ENCODE assay signal across 8 cellular contexts in genomic region chr4:122827258-122827887, GRCh38. TPM values are rescaled to one million over a fixed set of nuclear protein-coding genes. Genes with fewer than 3 reads are reported as not detected.
A peak's percentile ranks its signal among the peaks of the same experiment; 100 is the strongest.
DNase-seq lines count a peak whose midpoint lies in the region; ATAC-seq and TF ChIP-seq lines count a peak whose summit lies in the region.

No MANE protein-coding gene starts in this region.

- peak overlapping the region; percentile 3 for H3K18ac ChIP-seq in trophoblast cell (ENCODE audit: low read length)

- no peak for DNase-seq in AG04449 (ENCODE audit: low read depth, low spot score)
- peak; percentile 19 for DNase-seq in NCI-H2171 treated with DMSO at 0.1 percent for 48 hours (lab: John Stamatoyannopoulos, UW)
- DNase-seq in heart left ventricle, result peak; percentile 34 to 73 (median 47)
- DNase-seq in trophoblast cell, result peak in 1 of 2 donors; percentile 22
- no peak for DNase-seq in MV-4-11 (lab: John Stamatoyannopoulos, UW)

- no peak overlapping the region for H2BK5ac ChIP-seq in trophoblast cell (ENCODE audit: low read depth, low read length, poor library complexity)

- peaks cover 0 to 14% (median 0%) of the 10 kb centered on the region in 12 donors for H3K4me1 ChIP-seq in heart left ventricle
- peaks cover 0 to 4% of the 10 kb centered on the region in 2 experiments for H3K4me1 ChIP-seq in trophoblast cell (ENCODE audit: control insufficient read depth in 1 of 2, insufficient read depth in 2 of 2, low read length in 2 of 2)

- H3K36me3 Mint-ChIP-seq in activated naive CD8-positive, alpha-beta T cell, result no peaks in the 10 kb centered on the region

- POLR2A ChIA-PET in AG04449 (lab: Yijun Ruan, JAX), result interaction anchor here (0.6 to 1.7 kb wide), 4 partner anchors 29 to 63 kb away, joined by 3 to 8 read pairs (median 5); no protein-coding TSS in a partner anchor

- H3K4me2 ChIP-seq in trophoblast cell (ENCODE audit: low read length), result peak overlapping the region; percentile 65

- TF ChIP-seq CTCF in AG04449 (IDR thresholded peaks at IDR 0.05; ENCODE audit: insufficient read depth, low read length, missing control alignments) (peak; percentile 15), heart left ventricle (IDR thresholded peaks at IDR 0.05) (peak in 2 of 12 donors; percentile 8 to 10)

- WGBS in heart left ventricle, 4 donors, result 1% methylated on average over 35 to 58 of the region's 58 CpGs
- no CpG with 5 or more reads among the region's 58 CpGs for WGBS in trophoblast cell (ENCODE audit: extremely low coverage, insufficient coverage, insufficient read length)

- no peaks in the 10 kb centered on the region for H3K79me2 ChIP-seq in trophoblast cell (ENCODE audit: control insufficient read depth, insufficient read depth, low read length, poor library complexity)

- CTCF ChIA-PET in AG04449 (lab: Yijun Ruan, JAX), result interaction anchor here (0.6 to 1.5 kb wide), 10 partner anchors 9 to 94 kb away, joined by 3 to 5 read pairs (median 4); no protein-coding TSS in a partner anchor

- H3K4me3 Mint-ChIP-seq in activated naive CD8-positive, alpha-beta T cell, result peak overlapping the region; percentile 86

- H3K27ac ChIP-seq in heart left ventricle (peak overlapping the region; percentile 68 to 93 (median 80)), trophoblast cell (ENCODE audit: low read depth, low read length) (no peak overlapping the region)

- H2AK5ac ChIP-seq in trophoblast cell (ENCODE audit: low read length), result no peak overlapping the region

- H4K8ac ChIP-seq in trophoblast cell (ENCODE audit: low read depth, low read length), result peak overlapping the region; percentile 18

- H3K79me1 ChIP-seq in trophoblast cell (ENCODE audit: low read length), result no peaks in the 10 kb centered on the region

- no peak overlapping the region for H3K27ac Mint-ChIP-seq in activated naive CD8-positive, alpha-beta T cell

- peaks cover 12% of the 10 kb centered on the region for H3K4me1 Mint-ChIP-seq in activated naive CD8-positive, alpha-beta T cell (ENCODE audit: low read depth)

- no peak overlapping the region for H4K91ac ChIP-seq in trophoblast cell (ENCODE audit: low read depth, low read length)

- peak overlapping the region; percentile 62 for H2AFZ ChIP-seq in trophoblast cell (ENCODE audit: insufficient read depth, low read length, poor library complexity)

- peaks cover 51% of the 10 kb centered on the region for H3K27me3 Mint-ChIP-seq in activated naive CD8-positive, alpha-beta T cell

- H3K9ac ChIP-seq in trophoblast cell (ENCODE audit: low read length), result peak overlapping the region; percentile 24

- ATAC-seq in HG02759 (IDR thresholded peaks at IDR 0.05; ENCODE audit: unreplicated experiment) (peak; percentile 60), heart left ventricle (peak; percentile 43 to 70 (median 68))

- no peak overlapping the region for H2BK12ac ChIP-seq in trophoblast cell (ENCODE audit: low read length)

- H3K4ac ChIP-seq in trophoblast cell (ENCODE audit: low read depth, low read length), result no peak overlapping the region

- H3K36me3 ChIP-seq in heart left ventricle (no peaks in the 10 kb centered on the region), trophoblast cell (ENCODE audit: control insufficient read depth in 1 of 2, insufficient read depth in 2 of 2, low read length in 2 of 2) (no peaks in the 10 kb centered on the region)

- H3K27me3 ChIP-seq in heart left ventricle, result peaks cover 0 to 38% (median 0%) of the 10 kb centered on the region in 9 donors
- H3K27me3 ChIP-seq in trophoblast cell (ENCODE audit: insufficient read depth, low read length), result peaks cover 21% of the 10 kb centered on the region

- no peak overlapping the region for H3K14ac ChIP-seq in trophoblast cell (ENCODE audit: low read length)

- H3K23ac ChIP-seq in trophoblast cell (ENCODE audit: low read length), result no peak overlapping the region

- H3K9me3 ChIP-seq in heart left ventricle (no peaks in the 10 kb centered on the region), trophoblast cell (ENCODE audit: insufficient read depth, low read depth, low read length) (no peaks in the 10 kb centered on the region)

- TF ChIP-seq POLR2A in GM15510 (IDR thresholded peaks at IDR 0.05; ENCODE audit: borderline replicate concordance, extremely low read depth, insufficient read length), result peak; percentile 12
- TF ChIP-seq POLR2A in heart left ventricle (IDR thresholded peaks at IDR 0.05), result peak in 1 of 2 donors; percentile 6

- H2BK120ac ChIP-seq in trophoblast cell (ENCODE audit: insufficient read depth, low read length, poor library complexity), result no peak overlapping the region

- intact Hi-C loops in heart left ventricle (cut with DNase I), result loop anchor here in 8 of 10 donors (2.0 to 10.0 kb wide), 10 partner anchors 63 to 97 kb away; partner anchors contain the start of gene NUDT6 (in 3 of the 8)

- H3K9me3 Mint-ChIP-seq in activated naive CD8-positive, alpha-beta T cell (ENCODE audit: low read depth), result no peaks in the 10 kb centered on the region

- no peak overlapping the region for H4K12ac ChIP-seq in trophoblast cell (ENCODE audit: low read depth, low read length)

- H3K4me3 ChIP-seq in AG04449 (ENCODE audit: low read depth, low read length), result peak overlapping the region; percentile 85
- H3K4me3 ChIP-seq in heart left ventricle, result peak overlapping the region; percentile 66 to 86 (median 80)
- peak overlapping the region; percentile 66 for H3K4me3 ChIP-seq in trophoblast cell (ENCODE audit: low read depth, low read length)

RNA-seq across cellular contexts. Expression of gene FGF2, which starts 0.7 kb away (rescaled TPM):
- 10 to 100 TPM in 1 of 9 donors, 1 to 10 TPM in 8; 3.9 to 14.4 (median 6.4) TPM for total RNA-seq in heart left ventricle
- 1 to 10 TPM; 2.2 to 4.1 TPM for polyA plus RNA-seq in heart left ventricle
- polyA plus RNA-seq in trophoblast cell (2013), result 0.46 and 0.49 TPM in 2 replicates

Comparison
In these comparisons a context has a peak if more than half of its experiments do, and no peak if none do; other contexts are left out.
1. DNase-seq: peak in NCI-H2171 treated with DMSO at 0.1 percent for 48 hours (single experiment) and heart left ventricle (5 of 5); none in AG04449 (single experiment) and MV-4-11 (single experiment).
2. Peak in every context shown above with its lines, with median percentiles within 50 percentile points of each other: H3K4me3 ChIP-seq.